ENCODE assay signal across 1 cellular context in genomic region chr1:191155178-191155577, GRCh38.
TF ChIP-seq lines count a peak whose summit lies in the region.

No MANE protein-coding gene starts in this region.

TF ChIP-seq in HCT116, 20 proteins besides CTCF, POLR2A, EP300 and RAD21 (continued from another document):
- TF ChIP-seq, protein P1, sequence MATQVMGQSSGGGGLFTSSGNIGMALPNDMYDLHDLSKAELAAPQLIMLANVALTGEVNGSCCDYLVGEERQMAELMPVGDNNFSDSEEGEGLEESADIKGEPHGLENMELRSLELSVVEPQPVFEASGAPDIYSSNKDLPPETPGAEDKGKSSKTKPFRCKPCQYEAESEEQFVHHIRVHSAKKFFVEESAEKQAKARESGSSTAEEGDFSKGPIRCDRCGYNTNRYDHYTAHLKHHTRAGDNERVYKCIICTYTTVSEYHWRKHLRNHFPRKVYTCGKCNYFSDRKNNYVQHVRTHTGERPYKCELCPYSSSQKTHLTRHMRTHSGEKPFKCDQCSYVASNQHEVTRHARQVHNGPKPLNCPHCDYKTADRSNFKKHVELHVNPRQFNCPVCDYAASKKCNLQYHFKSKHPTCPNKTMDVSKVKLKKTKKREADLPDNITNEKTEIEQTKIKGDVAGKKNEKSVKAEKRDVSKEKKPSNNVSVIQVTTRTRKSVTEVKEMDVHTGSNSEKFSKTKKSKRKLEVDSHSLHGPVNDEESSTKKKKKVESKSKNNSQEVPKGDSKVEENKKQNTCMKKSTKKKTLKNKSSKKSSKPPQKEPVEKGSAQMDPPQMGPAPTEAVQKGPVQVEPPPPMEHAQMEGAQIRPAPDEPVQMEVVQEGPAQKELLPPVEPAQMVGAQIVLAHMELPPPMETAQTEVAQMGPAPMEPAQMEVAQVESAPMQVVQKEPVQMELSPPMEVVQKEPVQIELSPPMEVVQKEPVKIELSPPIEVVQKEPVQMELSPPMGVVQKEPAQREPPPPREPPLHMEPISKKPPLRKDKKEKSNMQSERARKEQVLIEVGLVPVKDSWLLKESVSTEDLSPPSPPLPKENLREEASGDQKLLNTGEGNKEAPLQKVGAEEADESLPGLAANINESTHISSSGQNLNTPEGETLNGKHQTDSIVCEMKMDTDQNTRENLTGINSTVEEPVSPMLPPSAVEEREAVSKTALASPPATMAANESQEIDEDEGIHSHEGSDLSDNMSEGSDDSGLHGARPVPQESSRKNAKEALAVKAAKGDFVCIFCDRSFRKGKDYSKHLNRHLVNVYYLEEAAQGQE (IDR thresholded peaks at IDR 0.05; ENCODE audit: low read depth) = no peak
- TF ChIP-seq JUND (IDR thresholded peaks at IDR 0.05) = no peak
- TF ChIP-seq ZBTB33 (IDR thresholded peaks at IDR 0.05; ENCODE audit: extremely low read depth, insufficient replicate concordance, low read length) = no peak
- no peak for TF ChIP-seq CBX3 (IDR thresholded peaks at IDR 0.05; ENCODE audit: low read depth)
- no peak for TF ChIP-seq EZH2 (IDR thresholded peaks at IDR 0.05)
- TF ChIP-seq EGR1 (IDR thresholded peaks at IDR 0.05; ENCODE audit: low read depth) = no peak
- no peak for TF ChIP-seq SRF (IDR thresholded peaks at IDR 0.05; ENCODE audit: low read depth)
- TF ChIP-seq ZNF274 (IDR thresholded peaks at IDR 0.05; ENCODE audit: low read depth, low read length) = no peak
- TF ChIP-seq, protein P2, sequence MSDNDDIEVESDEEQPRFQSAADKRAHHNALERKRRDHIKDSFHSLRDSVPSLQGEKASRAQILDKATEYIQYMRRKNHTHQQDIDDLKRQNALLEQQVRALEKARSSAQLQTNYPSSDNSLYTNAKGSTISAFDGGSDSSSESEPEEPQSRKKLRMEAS (IDR thresholded peaks at IDR 0.05) = no peak
- TF ChIP-seq SIN3A (IDR thresholded peaks at IDR 0.05; ENCODE audit: low read depth) = no peak
- no peak for TF ChIP-seq ELF1 (IDR thresholded peaks at IDR 0.05; ENCODE audit: borderline replicate concordance, low read depth)
